Comparison of ENCODE assay signal across 29 cellular contexts in the genomic region with DNA sequence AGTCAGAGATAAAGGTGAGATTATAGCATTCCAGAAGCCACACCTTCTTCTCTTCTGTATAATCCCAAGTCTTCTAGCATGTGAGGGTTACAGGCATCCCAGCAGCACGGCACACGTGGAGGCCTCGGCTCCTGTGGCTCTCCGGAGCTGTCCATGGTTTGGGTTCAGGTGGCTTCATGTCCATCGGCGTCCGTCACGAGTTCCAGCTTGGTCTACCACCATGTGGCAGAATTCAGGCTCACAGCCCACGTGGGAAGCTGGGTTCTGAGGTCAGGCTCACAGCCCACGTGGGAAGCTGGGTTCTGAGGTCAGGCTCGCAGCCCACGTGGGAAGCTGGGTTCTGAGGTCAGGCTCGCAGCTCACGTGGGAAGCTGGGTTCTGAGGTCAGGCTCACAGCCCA.
DNase-seq lines count a peak whose midpoint lies in the region; ATAC-seq, FAIRE-seq and TF ChIP-seq lines count a peak whose summit lies in the region.
"Had no signal": no experiment of that assay in that cellular context is flagged by ENCODE, and none has a peak within 500 bp of the region (broad histone marks: within the 10 kb centered on the region; RNA-seq: fewer than 3 reads in every experiment).

No MANE protein-coding gene starts in this region.

- TF ChIP-seq CTCF in natural killer cell (IDR thresholded peaks at IDR 0.05) (no peak), kidney (IDR thresholded peaks at IDR 0.05; ENCODE audit: borderline replicate concordance, extremely low read depth, insufficient read depth) (no peak)

- no peak for FAIRE-seq in kidney (lab: Jason Lieb, UNC)
- FAIRE-seq: A549, G401.6, H1, K562 had no signal

- H3K4me2 ChIP-seq in mesendoderm (ENCODE audit: low read length), result no peak overlapping the region
- H3K4me2 ChIP-seq: A549; BLaER1 treated with 17β-estradiol and CSF1 and Interleukin-3, amounts not matched to agents 10 nM and 100 nM had no signal

- no peak overlapping the region for H3K4me3 ChIP-seq in mesendoderm (ENCODE audit: low read length)
- no peak overlapping the region for H3K4me3 ChIP-seq in kidney (ENCODE audit: low read length in 2 of 2)
- H3K4me3 ChIP-seq: A549; BLaER1 treated with 17β-estradiol and CSF1 and Interleukin-3, amounts not matched to agents 10 nM and 100 nM; K562; SJSA1 had no signal

- H3K4ac ChIP-seq in mesendoderm (ENCODE audit: low read depth, low read length), result no peak overlapping the region

- H3K9me3 Mint-ChIP-seq in natural killer cell, result peaks cover 0 to 6% of the 10 kb centered on the region in 2 donors
- peaks cover 4% of the 10 kb centered on the region for H3K9me3 Mint-ChIP-seq in natural killer cell treated with Interleukin-12 subunit alpha and Interleukin-12 subunit beta and Interleukin-15 and Interleukin-18, amount 100 ng/mL, for 72 hours
- peaks cover 5% of the 10 kb centered on the region for H3K9me3 Mint-ChIP-seq in central memory CD8-positive, alpha-beta T cell
- no peaks in the 10 kb centered on the region for H3K9me3 Mint-ChIP-seq in activated T-cell treated with anti-CD3 and anti-CD28 coated beads, Interleukin-2, amount 50 U/mL, for 24 hours

- no peak overlapping the region for H2AK5ac ChIP-seq in mesendoderm (ENCODE audit: low read length)

- no peaks in the 10 kb centered on the region for H3K79me1 ChIP-seq in mesendoderm (ENCODE audit: low read length)

- intact Hi-C loops in natural killer cell (cut with micrococcal nuclease) (loop anchor here (1.0 kb wide), 1 partner anchor 42 kb away; no protein-coding TSS in a partner anchor), kidney (cut with DNase I) (no loop called here)

- peaks cover 0 to 6% of the 10 kb centered on the region in 2 donors for H3K4me1 Mint-ChIP-seq in natural killer cell
- H3K4me1 Mint-ChIP-seq in natural killer cell treated with Interleukin-12 subunit alpha and Interleukin-12 subunit beta and Interleukin-15 and Interleukin-18, amount 100 ng/mL, for 72 hours (ENCODE audit: low read depth in 2 of 2), result no peaks in the 10 kb centered on the region
- no peaks in the 10 kb centered on the region for H3K4me1 Mint-ChIP-seq in central memory CD8-positive, alpha-beta T cell
- no peaks in the 10 kb centered on the region for H3K4me1 Mint-ChIP-seq in activated T-cell treated with anti-CD3 and anti-CD28 coated beads, Interleukin-2, amount 50 U/mL, for 24 hours (ENCODE audit: low read depth)

- no peak overlapping the region for H2BK120ac ChIP-seq in mesendoderm (ENCODE audit: low read depth, low read length)

- H3K27ac Mint-ChIP-seq in natural killer cell, result no peak overlapping the region
- H3K27ac Mint-ChIP-seq in natural killer cell treated with Interleukin-12 subunit alpha and Interleukin-12 subunit beta and Interleukin-15 and Interleukin-18, amount 100 ng/mL, for 72 hours, result no peak overlapping the region
- H3K27ac Mint-ChIP-seq in central memory CD8-positive, alpha-beta T cell (ENCODE audit: low read depth), result no peak overlapping the region
- no peak overlapping the region for H3K27ac Mint-ChIP-seq in activated T-cell treated with anti-CD3 and anti-CD28 coated beads, Interleukin-2, amount 50 U/mL, for 24 hours
- H3K27ac Mint-ChIP-seq: CD4-positive, alpha-beta memory T cell had no signal

- DNase-seq in natural killer cell, result peak; percentile 21
- DNase-seq in natural killer cell treated with Interleukin-12 subunit alpha and Interleukin-12 subunit beta and Interleukin-15 and Interleukin-18, amount 100 ng/mL, for 72 hours (ENCODE audit: low spot score), result no peak
- no peak for DNase-seq in central memory CD8-positive, alpha-beta T cell (ENCODE audit: low spot score in 2 of 2)
- DNase-seq in mesendoderm, result peak; percentile 32
- DNase-seq in activated T-cell treated with anti-CD3 and anti-CD28 coated beads, Interleukin-2, amount 50 U/mL, for 24 hours, result no peak
- no peak for DNase-seq in kidney
- DNase-seq: AML-193; CD4-positive, alpha-beta memory T cell; COR-L47; DMS53; Kasumi-1; NCI-H1105; NCI-H1436 treated with DMSO at 0.1 percent for 48 hours; NCI-H187 treated with DMSO at 0.1 percent for 48 hours; NCI-H2171 treated with DMSO at 0.1 percent for 48 hours; NCI-H345; NCI-H510A treated with DMSO at 0.1 percent for 48 hours; NCI-H774; PC-3; Right ventricle myocardium superior; RPMI8226 had no signal

- no CpG with 5 or more reads among the region's 14 CpGs for WGBS in mesendoderm (ENCODE audit: extremely low coverage, insufficient coverage, low lambda C conversion rate)

- ATAC-seq in natural killer cell, result peak in 1 of 3 donors; percentile 31
- no peak for ATAC-seq in natural killer cell treated with Interleukin-12 subunit alpha and Interleukin-12 subunit beta and Interleukin-15 and Interleukin-18, amount 100 ng/mL, for 72 hours
- ATAC-seq in central memory CD8-positive, alpha-beta T cell (replicated peaks; ENCODE audit: extremely low read depth, poor library complexity, severe bottlenecking), result peak; percentile 36
- no peak for ATAC-seq in HG02678 (IDR thresholded peaks at IDR 0.05; ENCODE audit: unreplicated experiment)
- ATAC-seq: A549, HCT116, K562, PC-3 had no signal

- H3K27ac ChIP-seq in mesendoderm (ENCODE audit: low read depth, low read length) (no peak overlapping the region), kidney (ENCODE audit: low read depth in 2 of 2, low read length in 2 of 2) (no peak overlapping the region)
- H3K27ac ChIP-seq: A549; BLaER1 treated with 17β-estradiol and CSF1 and Interleukin-3, amounts not matched to agents 10 nM and 100 nM; SJSA1 had no signal

- no peak overlapping the region for H3K18ac ChIP-seq in mesendoderm (ENCODE audit: low read length)

- H3K79me2 ChIP-seq in mesendoderm (ENCODE audit: control insufficient read depth, insufficient read depth, low read length), result no peaks in the 10 kb centered on the region

- peaks cover 0 to 4% of the 10 kb centered on the region in 2 donors for H3K9me3 ChIP-seq in kidney (ENCODE audit: control insufficient read depth in 1 of 2, low read length in 2 of 2)
- H3K9me3 ChIP-seq: A549; BLaER1 treated with 17β-estradiol and CSF1 and Interleukin-3, amounts not matched to agents 10 nM and 100 nM had no signal

- H4K5ac ChIP-seq in mesendoderm (ENCODE audit: low read length), result no peak overlapping the region

- H2BK15ac ChIP-seq in mesendoderm (replicated peaks; ENCODE audit: low read depth), result no peak overlapping the region

- no peak overlapping the region for H2BK5ac ChIP-seq in mesendoderm (ENCODE audit: low read length)

- no peak overlapping the region for H3K56ac ChIP-seq in mesendoderm (ENCODE audit: low read length)

- H3K23ac ChIP-seq in mesendoderm (ENCODE audit: low read length), result no peak overlapping the region

- no peaks in the 10 kb centered on the region for H3K4me1 ChIP-seq in mesendoderm (ENCODE audit: control insufficient read depth, low read depth, low read length)
- no peaks in the 10 kb centered on the region for H3K4me1 ChIP-seq in kidney (ENCODE audit: control insufficient read depth in 1 of 2, insufficient read depth in 1 of 2, low read depth in 1 of 2, low read length in 2 of 2)
- H3K4me1 ChIP-seq: A549; BLaER1 treated with 17β-estradiol and CSF1 and Interleukin-3, amounts not matched to agents 10 nM and 100 nM; SJSA1 had no signal

- no peaks in the 10 kb centered on the region for H3K36me3 Mint-ChIP-seq in natural killer cell
- no peaks in the 10 kb centered on the region for H3K36me3 Mint-ChIP-seq in natural killer cell treated with Interleukin-12 subunit alpha and Interleukin-12 subunit beta and Interleukin-15 and Interleukin-18, amount 100 ng/mL, for 72 hours
- H3K36me3 Mint-ChIP-seq in central memory CD8-positive, alpha-beta T cell (ENCODE audit: insufficient read depth), result peaks cover 2% of the 10 kb centered on the region
- H3K36me3 Mint-ChIP-seq in activated T-cell treated with anti-CD3 and anti-CD28 coated beads, Interleukin-2, amount 50 U/mL, for 24 hours (ENCODE audit: low read depth), result no peaks in the 10 kb centered on the region
- H3K36me3 Mint-ChIP-seq: CD4-positive, alpha-beta memory T cell had no signal

- no peak overlapping the region for H4K8ac ChIP-seq in mesendoderm (ENCODE audit: low read depth, low read length)

- no peak overlapping the region for H3K4me3 Mint-ChIP-seq in natural killer cell
- no peak overlapping the region for H3K4me3 Mint-ChIP-seq in natural killer cell treated with Interleukin-12 subunit alpha and Interleukin-12 subunit beta and Interleukin-15 and Interleukin-18, amount 100 ng/mL, for 72 hours
- H3K4me3 Mint-ChIP-seq in central memory CD8-positive, alpha-beta T cell, result no peak overlapping the region
- no peak overlapping the region for H3K4me3 Mint-ChIP-seq in activated T-cell treated with anti-CD3 and anti-CD28 coated beads, Interleukin-2, amount 50 U/mL, for 24 hours
- H3K4me3 Mint-ChIP-seq: CD4-positive, alpha-beta memory T cell had no signal

- H3K36me3 ChIP-seq in mesendoderm (ENCODE audit: control insufficient read depth, insufficient read depth, low read length) (no peaks in the 10 kb centered on the region), kidney (ENCODE audit: control insufficient read depth in 1 of 2, insufficient read depth in 2 of 2, low read length in 2 of 2) (no peaks in the 10 kb centered on the region)
- H3K36me3 ChIP-seq: BLaER1 treated with 17β-estradiol and CSF1 and Interleukin-3, amounts not matched to agents 10 nM and 100 nM; SJSA1 had no signal

- peaks cover 0 to 26% of the 10 kb centered on the region in 2 donors for H3K27me3 Mint-ChIP-seq in natural killer cell (ENCODE audit: low read depth in 2 of 2)
- peaks cover 4 to 5% of the 10 kb centered on the region in 2 donors for H3K27me3 Mint-ChIP-seq in natural killer cell treated with Interleukin-12 subunit alpha and Interleukin-12 subunit beta and Interleukin-15 and Interleukin-18, amount 100 ng/mL, for 72 hours
- no peaks in the 10 kb centered on the region for H3K27me3 Mint-ChIP-seq in central memory CD8-positive, alpha-beta T cell
- H3K27me3 Mint-ChIP-seq in activated T-cell treated with anti-CD3 and anti-CD28 coated beads, Interleukin-2, amount 50 U/mL, for 24 hours, result peaks cover 6% of the 10 kb centered on the region
- H3K27me3 Mint-ChIP-seq: CD4-positive, alpha-beta memory T cell had no signal

- no peaks in the 10 kb centered on the region for H3K27me3 ChIP-seq in mesendoderm (ENCODE audit: insufficient read depth, low read length, poor library complexity)
- H3K27me3 ChIP-seq: BLaER1 treated with 17β-estradiol and CSF1 and Interleukin-3, amounts not matched to agents 10 nM and 100 nM; SJSA1 had no signal

- H3K9ac ChIP-seq in mesendoderm (ENCODE audit: low read length), result no peak overlapping the region
- H3K9ac ChIP-seq in kidney (ENCODE audit: low read length in 2 of 2), result no peak overlapping the region
- H3K9ac ChIP-seq: BLaER1 treated with 17β-estradiol and CSF1 and Interleukin-3, amounts not matched to agents 10 nM and 100 nM had no signal

Comparison
In these comparisons a context has a peak if more than half of its experiments do, and no peak if none do; other contexts are left out.
1. DNase-seq: peak in natural killer cell (single experiment) and mesendoderm (single experiment); none in natural killer cell treated with Interleukin-12 subunit alpha and Interleukin-12 subunit beta and Interleukin-15 and Interleukin-18, amount 100 ng/mL, for 72 hours (single experiment), central memory CD8-positive, alpha-beta T cell (0 of 2), activated T-cell treated with anti-CD3 and anti-CD28 coated beads, Interleukin-2, amount 50 U/mL, for 24 hours (single experiment) and kidney (single experiment).